In the genomic region with DNA sequence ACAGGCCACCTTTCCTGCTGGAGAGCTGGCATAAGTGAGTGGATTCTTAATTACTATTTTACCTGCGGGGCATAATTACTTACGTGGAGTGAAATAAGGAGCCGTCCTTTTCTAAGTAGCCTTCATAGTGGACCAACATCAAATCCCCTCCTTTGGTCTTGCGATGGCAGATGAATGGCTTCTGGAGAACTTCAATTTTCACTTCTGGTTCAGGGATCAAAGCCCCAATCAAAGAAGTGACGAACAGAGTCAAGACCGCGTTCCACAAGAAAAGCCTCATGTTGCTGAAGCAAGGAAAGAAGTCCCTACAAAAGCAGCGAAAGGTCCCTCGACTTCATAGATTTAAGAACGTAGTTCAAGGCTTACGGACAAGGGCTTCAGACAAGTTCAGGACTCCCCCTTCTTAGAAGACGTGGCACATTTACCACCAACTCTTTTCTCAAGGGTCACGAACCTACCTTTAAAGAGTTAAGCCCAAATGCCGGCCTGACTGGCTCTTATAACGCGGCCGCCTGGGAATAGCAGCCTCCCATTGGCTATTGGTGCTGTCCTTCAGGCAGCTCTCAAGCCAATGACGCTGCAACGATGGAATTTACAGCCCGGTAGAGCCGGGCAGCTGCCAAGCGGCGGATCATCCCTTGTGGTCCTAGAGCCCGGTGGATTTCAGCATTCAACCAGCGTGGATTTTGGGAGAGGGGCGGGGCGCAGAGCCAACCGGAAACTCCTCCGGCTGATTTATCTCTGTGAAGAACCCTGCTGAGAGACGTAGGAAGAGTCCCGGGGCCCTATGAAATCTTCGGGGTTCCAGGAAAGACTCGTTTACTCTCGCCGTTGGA, we compare ENCODE assay signal across 1 cellular context.
TF ChIP-seq lines count a peak whose summit lies in the region.

FKBP14 (minus strand) TSS at position 474 of the 836 bp plus-strand sequence; CDS start at position 280, 194 bp downstream.

TF ChIP-seq in HepG2, 621 proteins besides CTCF, POLR2A, EP300 and RAD21 (continued from another document and continues in another):
- TF ChIP-seq, protein P1, sequence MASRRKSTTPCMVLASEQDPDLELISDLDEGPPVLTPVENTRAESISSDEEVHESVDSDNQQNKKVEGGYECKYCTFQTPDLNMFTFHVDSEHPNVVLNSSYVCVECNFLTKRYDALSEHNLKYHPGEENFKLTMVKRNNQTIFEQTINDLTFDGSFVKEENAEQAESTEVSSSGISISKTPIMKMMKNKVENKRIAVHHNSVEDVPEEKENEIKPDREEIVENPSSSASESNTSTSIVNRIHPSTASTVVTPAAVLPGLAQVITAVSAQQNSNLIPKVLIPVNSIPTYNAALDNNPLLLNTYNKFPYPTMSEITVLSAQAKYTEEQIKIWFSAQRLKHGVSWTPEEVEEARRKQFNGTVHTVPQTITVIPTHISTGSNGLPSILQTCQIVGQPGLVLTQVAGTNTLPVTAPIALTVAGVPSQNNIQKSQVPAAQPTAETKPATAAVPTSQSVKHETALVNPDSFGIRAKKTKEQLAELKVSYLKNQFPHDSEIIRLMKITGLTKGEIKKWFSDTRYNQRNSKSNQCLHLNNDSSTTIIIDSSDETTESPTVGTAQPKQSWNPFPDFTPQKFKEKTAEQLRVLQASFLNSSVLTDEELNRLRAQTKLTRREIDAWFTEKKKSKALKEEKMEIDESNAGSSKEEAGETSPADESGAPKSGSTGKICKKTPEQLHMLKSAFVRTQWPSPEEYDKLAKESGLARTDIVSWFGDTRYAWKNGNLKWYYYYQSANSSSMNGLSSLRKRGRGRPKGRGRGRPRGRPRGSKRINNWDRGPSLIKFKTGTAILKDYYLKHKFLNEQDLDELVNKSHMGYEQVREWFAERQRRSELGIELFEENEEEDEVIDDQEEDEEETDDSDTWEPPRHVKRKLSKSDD (CRISPR knock-in tag; IDR thresholded peaks at IDR 0.05; ENCODE audit: low read depth) = no peak
- TF ChIP-seq ZSCAN31 (CRISPR knock-in tag; IDR thresholded peaks at IDR 0.05; ENCODE audit: low read depth) (no peak), PLSCR1 (CRISPR knock-in tag; IDR thresholded peaks at IDR 0.05; ENCODE audit: borderline replicate concordance) (no peak), PBX3 (CRISPR knock-in tag; IDR thresholded peaks at IDR 0.05; ENCODE audit: borderline replicate concordance) (peak; percentile 92; the same call in 1 of the 2 replicates), ZNF280B (CRISPR knock-in tag; IDR thresholded peaks at IDR 0.05; ENCODE audit: borderline replicate concordance) (peak; percentile 27; the same call in 1 of the 2 replicates), IKZF1 (IDR thresholded peaks at IDR 0.05) (no peak), NCOA2 (CRISPR knock-in tag; IDR thresholded peaks at IDR 0.05) (no peak; the same call in 1 of the 2 replicates), EHMT2 (IDR thresholded peaks at IDR 0.05; ENCODE audit: borderline replicate concordance, low read depth, low read length) (no peak; the same call in 1 of the 2 replicates), ONECUT2 (CRISPR knock-in tag; IDR thresholded peaks at IDR 0.05) (no peak), ERF (CRISPR knock-in tag; IDR thresholded peaks at IDR 0.05) (no peak), HDAC6 (IDR thresholded peaks at IDR 0.05; ENCODE audit: low read depth, low read length) (no peak), ZNF282 (IDR thresholded peaks at IDR 0.05; ENCODE audit: partially characterized antibody) (no peak), ZNF704 (CRISPR knock-in tag; IDR thresholded peaks at IDR 0.05; ENCODE audit: borderline replicate concordance) (0 out of 2 replicates have a peak, but pooled peaks have one; percentile 59), CHD2 (IDR thresholded peaks at IDR 0.05; ENCODE audit: low read depth, low read length) (peak; percentile 46; the same call in 1 of the 2 replicates), SP1 (IDR thresholded peaks at IDR 0.05) (no peak), SP1 (CRISPR knock-in tag; IDR thresholded peaks at IDR 0.05) (peak; percentile 70), HOXD1 (CRISPR knock-in tag; IDR thresholded peaks at IDR 0.05) (no peak), BORCS8-MEF2B (CRISPR knock-in tag; IDR thresholded peaks at IDR 0.05) (no peak; the same call in 1 of the 2 replicates), TGIF2 (CRISPR knock-in tag; IDR thresholded peaks at IDR 0.05) (peak; percentile 52; the same call in 1 of the 2 replicates), HNRNPH1 (optimal IDR thresholded peaks at IDR 0.05; ENCODE audit: low read depth, low read length) (no peak), NBN (conservative IDR thresholded peaks at IDR 0.05) (no peak), ZNF850 (CRISPR knock-in tag; conservative IDR thresholded peaks at IDR 0.05) (no peak), MBNL3 (CRISPR knock-in tag; conservative IDR thresholded peaks at IDR 0.05) (no peak), CENPBD1 (CRISPR knock-in tag; IDR thresholded peaks at IDR 0.05; ENCODE audit: borderline replicate concordance, low read depth) (no peak), PHF21A (CRISPR knock-in tag; IDR thresholded peaks at IDR 0.05) (peak; percentile 86), SNAPC2 (CRISPR knock-in tag; IDR thresholded peaks at IDR 0.05) (0 out of 2 replicates have a peak, but pooled peaks have one; percentile 46), KAT7 (CRISPR knock-in tag; IDR thresholded peaks at IDR 0.05; ENCODE audit: borderline replicate concordance) (no peak)
- TF ChIP-seq, protein P2, sequence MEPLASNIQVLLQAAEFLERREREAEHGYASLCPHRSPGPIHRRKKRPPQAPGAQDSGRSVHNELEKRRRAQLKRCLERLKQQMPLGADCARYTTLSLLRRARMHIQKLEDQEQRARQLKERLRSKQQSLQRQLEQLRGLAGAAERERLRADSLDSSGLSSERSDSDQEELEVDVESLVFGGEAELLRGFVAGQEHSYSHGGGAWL (CRISPR knock-in tag; IDR thresholded peaks at IDR 0.05) = no peak
- TF ChIP-seq, protein P3, sequence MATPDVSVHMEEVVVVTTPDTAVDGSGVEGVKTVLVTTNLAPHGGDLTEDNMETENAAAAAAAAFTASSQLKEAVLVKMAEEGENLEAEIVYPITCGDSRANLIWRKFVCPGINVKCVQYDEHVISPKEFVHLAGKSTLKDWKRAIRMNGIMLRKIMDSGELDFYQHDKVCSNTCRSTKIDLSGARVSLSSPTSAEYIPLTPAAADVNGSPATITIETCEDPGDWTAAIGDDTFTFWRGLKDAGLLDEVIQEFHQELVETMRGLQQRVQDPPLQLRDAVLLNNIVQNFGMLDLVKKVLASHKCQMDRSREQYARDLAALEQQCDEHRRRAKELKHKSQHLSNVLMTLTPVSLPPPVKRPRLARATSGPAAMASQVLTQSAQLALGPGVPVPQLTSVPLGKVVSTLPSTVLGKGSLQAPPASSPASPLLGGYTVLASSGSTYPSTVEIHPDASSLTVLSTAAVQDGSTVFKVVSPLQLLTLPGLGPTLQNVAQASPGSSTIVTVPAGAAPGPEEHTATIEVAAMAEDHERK (CRISPR knock-in tag; IDR thresholded peaks at IDR 0.05; ENCODE audit: low read depth) = no peak
- TF ChIP-seq, protein P4, sequence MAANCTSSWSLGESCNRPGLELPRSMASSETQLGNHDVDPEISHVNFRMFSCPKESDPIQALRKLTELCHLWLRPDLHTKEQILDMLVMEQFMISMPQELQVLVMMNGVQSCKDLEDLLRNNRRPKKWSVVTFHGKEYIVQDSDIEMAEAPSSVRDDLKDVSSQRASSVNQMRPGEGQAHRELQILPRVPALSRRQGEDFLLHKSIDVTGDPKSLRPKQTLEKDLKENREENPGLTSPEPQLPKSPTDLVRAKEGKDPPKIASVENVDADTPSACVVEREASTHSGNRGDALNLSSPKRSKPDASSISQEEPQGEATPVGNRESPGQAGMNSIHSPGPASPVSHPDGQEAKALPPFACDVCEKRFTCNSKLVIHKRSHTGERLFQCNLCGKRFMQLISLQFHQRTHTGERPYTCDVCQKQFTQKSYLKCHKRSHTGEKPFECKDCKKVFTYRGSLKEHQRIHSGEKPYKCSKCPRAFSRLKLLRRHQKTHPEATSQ (CRISPR knock-in tag; IDR thresholded peaks at IDR 0.05; ENCODE audit: borderline replicate concordance) = no peak
- TF ChIP-seq, protein P5, sequence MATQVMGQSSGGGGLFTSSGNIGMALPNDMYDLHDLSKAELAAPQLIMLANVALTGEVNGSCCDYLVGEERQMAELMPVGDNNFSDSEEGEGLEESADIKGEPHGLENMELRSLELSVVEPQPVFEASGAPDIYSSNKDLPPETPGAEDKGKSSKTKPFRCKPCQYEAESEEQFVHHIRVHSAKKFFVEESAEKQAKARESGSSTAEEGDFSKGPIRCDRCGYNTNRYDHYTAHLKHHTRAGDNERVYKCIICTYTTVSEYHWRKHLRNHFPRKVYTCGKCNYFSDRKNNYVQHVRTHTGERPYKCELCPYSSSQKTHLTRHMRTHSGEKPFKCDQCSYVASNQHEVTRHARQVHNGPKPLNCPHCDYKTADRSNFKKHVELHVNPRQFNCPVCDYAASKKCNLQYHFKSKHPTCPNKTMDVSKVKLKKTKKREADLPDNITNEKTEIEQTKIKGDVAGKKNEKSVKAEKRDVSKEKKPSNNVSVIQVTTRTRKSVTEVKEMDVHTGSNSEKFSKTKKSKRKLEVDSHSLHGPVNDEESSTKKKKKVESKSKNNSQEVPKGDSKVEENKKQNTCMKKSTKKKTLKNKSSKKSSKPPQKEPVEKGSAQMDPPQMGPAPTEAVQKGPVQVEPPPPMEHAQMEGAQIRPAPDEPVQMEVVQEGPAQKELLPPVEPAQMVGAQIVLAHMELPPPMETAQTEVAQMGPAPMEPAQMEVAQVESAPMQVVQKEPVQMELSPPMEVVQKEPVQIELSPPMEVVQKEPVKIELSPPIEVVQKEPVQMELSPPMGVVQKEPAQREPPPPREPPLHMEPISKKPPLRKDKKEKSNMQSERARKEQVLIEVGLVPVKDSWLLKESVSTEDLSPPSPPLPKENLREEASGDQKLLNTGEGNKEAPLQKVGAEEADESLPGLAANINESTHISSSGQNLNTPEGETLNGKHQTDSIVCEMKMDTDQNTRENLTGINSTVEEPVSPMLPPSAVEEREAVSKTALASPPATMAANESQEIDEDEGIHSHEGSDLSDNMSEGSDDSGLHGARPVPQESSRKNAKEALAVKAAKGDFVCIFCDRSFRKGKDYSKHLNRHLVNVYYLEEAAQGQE (IDR thresholded peaks at IDR 0.05; ENCODE audit: borderline replicate concordance in 1 of 2, low read depth in 1 of 2, low read length in 2 of 2) = no peak
- TF ChIP-seq, protein P6, sequence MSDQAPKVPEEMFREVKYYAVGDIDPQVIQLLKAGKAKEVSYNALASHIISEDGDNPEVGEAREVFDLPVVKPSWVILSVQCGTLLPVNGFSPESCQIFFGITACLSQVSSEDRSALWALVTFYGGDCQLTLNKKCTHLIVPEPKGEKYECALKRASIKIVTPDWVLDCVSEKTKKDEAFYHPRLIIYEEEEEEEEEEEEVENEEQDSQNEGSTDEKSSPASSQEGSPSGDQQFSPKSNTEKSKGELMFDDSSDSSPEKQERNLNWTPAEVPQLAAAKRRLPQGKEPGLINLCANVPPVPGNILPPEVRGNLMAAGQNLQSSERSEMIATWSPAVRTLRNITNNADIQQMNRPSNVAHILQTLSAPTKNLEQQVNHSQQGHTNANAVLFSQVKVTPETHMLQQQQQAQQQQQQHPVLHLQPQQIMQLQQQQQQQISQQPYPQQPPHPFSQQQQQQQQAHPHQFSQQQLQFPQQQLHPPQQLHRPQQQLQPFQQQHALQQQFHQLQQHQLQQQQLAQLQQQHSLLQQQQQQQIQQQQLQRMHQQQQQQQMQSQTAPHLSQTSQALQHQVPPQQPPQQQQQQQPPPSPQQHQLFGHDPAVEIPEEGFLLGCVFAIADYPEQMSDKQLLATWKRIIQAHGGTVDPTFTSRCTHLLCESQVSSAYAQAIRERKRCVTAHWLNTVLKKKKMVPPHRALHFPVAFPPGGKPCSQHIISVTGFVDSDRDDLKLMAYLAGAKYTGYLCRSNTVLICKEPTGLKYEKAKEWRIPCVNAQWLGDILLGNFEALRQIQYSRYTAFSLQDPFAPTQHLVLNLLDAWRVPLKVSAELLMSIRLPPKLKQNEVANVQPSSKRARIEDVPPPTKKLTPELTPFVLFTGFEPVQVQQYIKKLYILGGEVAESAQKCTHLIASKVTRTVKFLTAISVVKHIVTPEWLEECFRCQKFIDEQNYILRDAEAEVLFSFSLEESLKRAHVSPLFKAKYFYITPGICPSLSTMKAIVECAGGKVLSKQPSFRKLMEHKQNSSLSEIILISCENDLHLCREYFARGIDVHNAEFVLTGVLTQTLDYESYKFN (CRISPR knock-in tag; conservative IDR thresholded peaks at IDR 0.05) = peak; percentile 52
